ENCODE assay signal across 1 cellular context in genomic region chr19:10543420-10544241, GRCh38.
A peak's percentile ranks its signal among the peaks of the same experiment; 100 is the strongest.
TF ChIP-seq lines count a peak whose summit lies in the region.

ATG4D (plus strand) TSS chr19:10543904; CDS start chr19:10544091, 187 bp downstream.

TF ChIP-seq in K562, 482 proteins besides CTCF, POLR2A, EP300 and RAD21 (continued from another document):
- TF ChIP-seq ZNF518B (CRISPR knock-in tag; IDR thresholded peaks at IDR 0.05) (no peak), ARID4B (CRISPR knock-in tag; IDR thresholded peaks at IDR 0.05) (no peak), XRCC4 (IDR thresholded peaks at IDR 0.05; ENCODE audit: extremely low read depth, insufficient read depth, insufficient read length) (no peak), MEIS2 (IDR thresholded peaks at IDR 0.05; ENCODE audit: partially characterized antibody) (peak; percentile 4), KHSRP (IDR thresholded peaks at IDR 0.05) (no peak), TRIM28 (IDR thresholded peaks at IDR 0.05) (no peak), C11orf30 (IDR thresholded peaks at IDR 0.05; ENCODE audit: low read depth) (peak; percentile 60), DLX4 (CRISPR knock-in tag; IDR thresholded peaks at IDR 0.05) (no peak), NBN (IDR thresholded peaks at IDR 0.05; ENCODE audit: low read depth) (0 out of 2 replicates have a peak, but pooled peaks have one; percentile 35), HDAC1 (IDR thresholded peaks at IDR 0.05) (peak in 1 of 2 experiments; percentile 50; a peak in 1 of 4 replicates), ZNF121 (CRISPR knock-in tag; conservative IDR thresholded peaks at IDR 0.05) (no peak), TFAM (CRISPR knock-in tag; conservative IDR thresholded peaks at IDR 0.05) (no peak), PBX2 (CRISPR knock-in tag; IDR thresholded peaks at IDR 0.05; ENCODE audit: low read depth) (no peak), PBX2 (tag; conservative IDR thresholded peaks at IDR 0.05; ENCODE audit: low read depth) (no peak), PPARD (CRISPR knock-in tag; IDR thresholded peaks at IDR 0.05) (no peak), DACH1 (IDR thresholded peaks at IDR 0.05; ENCODE audit: partially characterized antibody) (peak; percentile 12), LEF1 (IDR thresholded peaks at IDR 0.05) (0 out of 2 replicates have a peak, but pooled peaks have one; percentile 15), RBM22 (IDR thresholded peaks at IDR 0.05; ENCODE audit: low read depth, low read length, poor library complexity, severe bottlenecking) (no peak), NCOR1 (IDR thresholded peaks at IDR 0.05) (peak; percentile 95), ZBTB12 (CRISPR knock-in tag; IDR thresholded peaks at IDR 0.05) (no peak), FOXO4 (CRISPR knock-in tag; IDR thresholded peaks at IDR 0.05) (no peak)
